Comparison of ENCODE assay signal across 9 cellular contexts in genomic region chr2:160375802-160376469, GRCh38.
DNase-seq lines count a peak whose midpoint lies in the region; ATAC-seq and TF ChIP-seq lines count a peak whose summit lies in the region.
"Had no signal": no experiment of that assay in that cellular context is flagged by ENCODE, and none has a peak within 500 bp of the region (broad histone marks: within the 10 kb centered on the region; RNA-seq: fewer than 3 reads in every experiment).

No MANE protein-coding gene starts in this region.

- TF ChIP-seq CTCF in fibroblast of the aortic adventitia (IDR thresholded peaks at IDR 0.05; ENCODE audit: insufficient read depth, low read length): no peak

- peak; percentile 88 for DNase-seq in fibroblast of the aortic adventitia (ENCODE audit: low read depth)
- peak; percentile 33 for DNase-seq in renal cortical epithelial cell (ENCODE audit: low read depth)
- no peak for DNase-seq in NCI-H1436 (lab: John Stamatoyannopoulos, UW)

- H3K4me3 ChIP-seq in fibroblast of the aortic adventitia (ENCODE audit: low read depth, low read length): no peak overlapping the region
- H3K4me3 ChIP-seq: GM12878 had no signal

- ATAC-seq in GM21367 (IDR thresholded peaks at IDR 0.05; ENCODE audit: unreplicated experiment): peak; percentile 55
- ATAC-seq in SK-N-SH treated with all-trans-retinoic acid at 6 μM for 48 hours: peak; percentile 20; the same call in 2 of the 3 replicates
- no peak for ATAC-seq in HG02938 (IDR thresholded peaks at IDR 0.05; ENCODE audit: unreplicated experiment)
- no peak for ATAC-seq in HG02798 (IDR thresholded peaks at IDR 0.05; ENCODE audit: poor library complexity, unreplicated experiment)
- no peak for ATAC-seq in HG03457 (IDR thresholded peaks at IDR 0.05; ENCODE audit: unreplicated experiment)
- ATAC-seq: GM12878 had no signal

TF ChIP-seq in SK-N-SH treated with all-trans-retinoic acid at 6 μM for 48 hours, 23 proteins besides CTCF, POLR2A, EP300 and RAD21:
- TF ChIP-seq ZFP30 (CRISPR knock-in tag; IDR thresholded peaks at IDR 0.05) (no peak), ZFP3 (CRISPR knock-in tag; IDR thresholded peaks at IDR 0.05) (no peak), GLIS3 (CRISPR knock-in tag; IDR thresholded peaks at IDR 0.05) (no peak), ZNF8 (CRISPR knock-in tag; IDR thresholded peaks at IDR 0.05) (no peak), BACH2 (CRISPR knock-in tag; IDR thresholded peaks at IDR 0.05; ENCODE audit: borderline replicate concordance) (no peak), ZNF565 (CRISPR knock-in tag; conservative IDR thresholded peaks at IDR 0.05; ENCODE audit: low read depth) (no peak), ZNF70 (CRISPR knock-in tag; IDR thresholded peaks at IDR 0.05) (no peak), ZC3H10 (CRISPR knock-in tag; IDR thresholded peaks at IDR 0.05) (no peak), ESRRG (CRISPR knock-in tag; IDR thresholded peaks at IDR 0.05) (no peak), TOX (CRISPR knock-in tag; IDR thresholded peaks at IDR 0.05; ENCODE audit: borderline replicate concordance) (no peak), RARB (CRISPR knock-in tag; IDR thresholded peaks at IDR 0.05) (no peak)

Comparison
In these comparisons a context has a peak if more than half of its experiments do, and no peak if none do; other contexts are left out.
1. ATAC-seq: peak in GM21367 (single experiment) and SK-N-SH treated with all-trans-retinoic acid at 6 μM for 48 hours (single experiment); none in HG02938 (single experiment), HG02798 (single experiment) and HG03457 (single experiment).